3 cellular contexts compared by ENCODE assay signal in genomic region chr4:88911246-88912212, GRCh38.
A peak's percentile ranks its signal among the peaks of the same experiment; 100 is the strongest.
TF ChIP-seq lines count a peak whose summit lies in the region.

No MANE protein-coding gene starts in this region.

TF ChIP-seq in HepG2, 621 proteins besides CTCF, POLR2A, EP300 and RAD21:
- TF ChIP-seq KLF13 (CRISPR knock-in tag; IDR thresholded peaks at IDR 0.05) (no peak), CEBPB (IDR thresholded peaks at IDR 0.05; ENCODE audit: borderline replicate concordance, low read depth, low read length) (peak; percentile 22; the same call in 1 of the 2 replicates)

TF ChIP-seq in IMR-90, 13 proteins besides CTCF, POLR2A, EP300 and RAD21:
- TF ChIP-seq CEBPB (IDR thresholded peaks at IDR 0.05; ENCODE audit: low read depth, low read length), result peak; percentile 65
- no peak for TF ChIP-seq MAZ (IDR thresholded peaks at IDR 0.05; ENCODE audit: borderline replicate concordance, low read depth, low read length)
- TF ChIP-seq MXI1 (IDR thresholded peaks at IDR 0.05; ENCODE audit: borderline replicate concordance, low read depth, low read length), result no peak
- TF ChIP-seq CHD1 (IDR thresholded peaks at IDR 0.05; ENCODE audit: low read depth, low read length), result no peak

TF ChIP-seq in K562, 482 proteins besides CTCF, POLR2A, EP300 and RAD21:
- TF ChIP-seq TCF3 (CRISPR knock-in tag; IDR thresholded peaks at IDR 0.05) (0 out of 2 replicates have a peak, but pooled peaks have one; percentile 6), ATF2 (CRISPR knock-in tag; IDR thresholded peaks at IDR 0.05) (no peak), ARNT (IDR thresholded peaks at IDR 0.05) (no peak), MTF1 (CRISPR knock-in tag; IDR thresholded peaks at IDR 0.05; ENCODE audit: borderline replicate concordance) (no peak), YY1 (IDR thresholded peaks at IDR 0.05; ENCODE audit: borderline replicate concordance in 1 of 3, control insufficient read depth in 1 of 3, extremely low read depth in 1 of 3, insufficient read depth in 3 of 3, insufficient read length in 1 of 3, insufficient replicate concordance in 2 of 3, low read depth in 1 of 3, low read length in 2 of 3) (no peak), PKNOX1 (IDR thresholded peaks at IDR 0.05) (peak; percentile 69; the same call in 1 of the 2 replicates), GABPB2 (CRISPR knock-in tag; conservative IDR thresholded peaks at IDR 0.05) (no peak), GTF2A2 (tag; IDR thresholded peaks at IDR 0.05) (no peak), SREBF2 (CRISPR knock-in tag; IDR thresholded peaks at IDR 0.05) (no peak), HOXB6 (CRISPR knock-in tag; IDR thresholded peaks at IDR 0.05; ENCODE audit: borderline replicate concordance) (no peak), ATF4 (CRISPR knock-in tag; IDR thresholded peaks at IDR 0.05) (no peak), TAF9B (IDR thresholded peaks at IDR 0.05; ENCODE audit: partially characterized antibody) (no peak), ARID4B (CRISPR knock-in tag; IDR thresholded peaks at IDR 0.05) (no peak), XRCC4 (IDR thresholded peaks at IDR 0.05; ENCODE audit: extremely low read depth, insufficient read depth, insufficient read length) (no peak), THAP12 (CRISPR knock-in tag; IDR thresholded peaks at IDR 0.05) (no peak), MTA2 (IDR thresholded peaks at IDR 0.05; ENCODE audit: low read depth) (no peak), RBM39 (optimal IDR thresholded peaks at IDR 0.05; ENCODE audit: low read depth, low read length) (no peak), ZNF134 (CRISPR knock-in tag; conservative IDR thresholded peaks at IDR 0.05) (no peak), HEY1 (CRISPR knock-in tag; IDR thresholded peaks at IDR 0.05; ENCODE audit: borderline replicate concordance) (no peak), NUFIP1 (IDR thresholded peaks at IDR 0.05; ENCODE audit: partially characterized antibody) (no peak), TEAD1 (CRISPR knock-in tag; IDR thresholded peaks at IDR 0.05) (no peak), ZFP36 (IDR thresholded peaks at IDR 0.05; ENCODE audit: low read depth, low read length, partially characterized antibody) (no peak), GTF2F1 (IDR thresholded peaks at IDR 0.05; ENCODE audit: low read depth, low read length) (no peak), CCNT2 (IDR thresholded peaks at IDR 0.05; ENCODE audit: borderline replicate concordance, extremely low read depth, insufficient read length, low read depth, low read length) (no peak), JUNB (CRISPR knock-in tag; conservative IDR thresholded peaks at IDR 0.05) (no peak), ZNF785 (CRISPR knock-in tag; IDR thresholded peaks at IDR 0.05) (no peak), ZNF197 (CRISPR knock-in tag; IDR thresholded peaks at IDR 0.05; ENCODE audit: low read depth) (no peak), ARID1B (IDR thresholded peaks at IDR 0.05) (no peak), IRF2 (CRISPR knock-in tag; IDR thresholded peaks at IDR 0.05) (no peak), THAP7 (CRISPR knock-in tag; IDR thresholded peaks at IDR 0.05) (no peak), CEBPG (CRISPR knock-in tag; IDR thresholded peaks at IDR 0.05) (no peak), CEBPG (tag; conservative IDR thresholded peaks at IDR 0.05 in 1 of 2, IDR thresholded peaks at IDR 0.05 in 1 of 2) (peak; percentile 25 to 46; a peak in 1 of 4 replicates), CCAR2 (IDR thresholded peaks at IDR 0.05; ENCODE audit: low read depth, low read length) (no peak), PRDM10 (IDR thresholded peaks at IDR 0.05; ENCODE audit: partially characterized antibody) (no peak), REST (CRISPR knock-in tag; IDR thresholded peaks at IDR 0.05; ENCODE audit: low read depth) (no peak), TARDBP (IDR thresholded peaks at IDR 0.05) (no peak), RFX1 (IDR thresholded peaks at IDR 0.05) (no peak), MEIS2 (IDR thresholded peaks at IDR 0.05; ENCODE audit: partially characterized antibody) (peak; percentile 72), CBX2 (IDR thresholded peaks at IDR 0.05; ENCODE audit: insufficient read depth, low read length, poor library complexity, severe bottlenecking) (no peak), OTX1 (CRISPR knock-in tag; IDR thresholded peaks at IDR 0.05) (no peak), RFX5 (IDR thresholded peaks at IDR 0.05; ENCODE audit: low read depth, low read length) (no peak), ZNF143 (CRISPR knock-in tag; IDR thresholded peaks at IDR 0.05) (no peak), CEBPB (tag; IDR thresholded peaks at IDR 0.05) (peak; percentile 78), FOXM1 (IDR thresholded peaks at IDR 0.05; ENCODE audit: low read depth) (peak; percentile 32; the same call in 1 of the 2 replicates), FOXM1 (CRISPR knock-in tag; IDR thresholded peaks at IDR 0.05; ENCODE audit: low read depth) (no peak), NFE2 (IDR thresholded peaks at IDR 0.05; ENCODE audit: low read depth) (no peak), HCFC1 (IDR thresholded peaks at IDR 0.05; ENCODE audit: low read depth, low read length) (no peak)
